In the genomic region with DNA sequence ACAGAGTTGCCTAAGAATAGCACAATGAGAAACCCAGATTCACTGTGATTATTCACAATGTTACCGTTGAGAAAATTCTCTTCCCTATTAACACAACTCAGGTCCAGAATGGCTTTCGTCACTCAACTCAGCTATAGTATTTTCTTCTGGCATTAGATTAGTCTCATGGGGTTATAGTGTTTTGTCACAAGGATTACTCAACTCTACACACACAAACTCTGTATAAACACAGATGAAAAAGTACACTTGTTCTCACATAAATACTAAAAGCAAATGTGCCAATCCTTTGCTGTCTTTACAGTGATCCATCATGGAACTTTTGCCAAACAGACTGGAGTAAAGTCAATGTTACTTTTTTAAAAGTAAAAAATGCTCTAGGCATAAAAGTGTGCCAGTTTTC, we compare ENCODE assay signal across 21 cellular contexts.
DNase-seq lines count a peak whose midpoint lies in the region; ATAC-seq and TF ChIP-seq lines count a peak whose summit lies in the region.
"Had no signal": no experiment of that assay in that cellular context is flagged by ENCODE, and none has a peak within 500 bp of the region (broad histone marks: within the 10 kb centered on the region; RNA-seq: fewer than 3 reads in every experiment).

No MANE protein-coding gene starts in this region.

- no peaks in the 10 kb centered on the region for H3K36me3 Mint-ChIP-seq in activated T-cell treated with anti-CD3 and anti-CD28 coated beads, Interleukin-2, amount 50 U/mL, for 24 hours (ENCODE audit: low read depth)

- H3K27ac Mint-ChIP-seq in activated T-cell treated with anti-CD3 and anti-CD28 coated beads, Interleukin-2, amount 50 U/mL, for 24 hours, result no peak overlapping the region

- no peak for TF ChIP-seq CTCF in epithelial cell of esophagus (IDR thresholded peaks at IDR 0.05; ENCODE audit: insufficient read depth, low read depth, low read length, missing control alignments)
- no peak for TF ChIP-seq CTCF in foreskin fibroblast (IDR thresholded peaks at IDR 0.05; ENCODE audit: low read depth, low read length)

- H3K27me3 Mint-ChIP-seq in activated T-cell treated with anti-CD3 and anti-CD28 coated beads, Interleukin-2, amount 50 U/mL, for 24 hours, result no peaks in the 10 kb centered on the region

- no peaks in the 10 kb centered on the region for H3K4me1 Mint-ChIP-seq in activated T-cell treated with anti-CD3 and anti-CD28 coated beads, Interleukin-2, amount 50 U/mL, for 24 hours (ENCODE audit: low read depth)

- peaks cover 12% of the 10 kb centered on the region for H3K9me3 Mint-ChIP-seq in activated T-cell treated with anti-CD3 and anti-CD28 coated beads, Interleukin-2, amount 50 U/mL, for 24 hours

- H3K4me3 Mint-ChIP-seq in activated T-cell treated with anti-CD3 and anti-CD28 coated beads, Interleukin-2, amount 50 U/mL, for 24 hours, result no peak overlapping the region

- ATAC-seq in GM19351 (IDR thresholded peaks at IDR 0.05; ENCODE audit: unreplicated experiment), result no peak
- ATAC-seq: GM12878, HepG2, Panc1 had no signal

- DNase-seq in NCI-H446 treated with DMSO at 0.1 percent for 48 hours (lab: John Stamatoyannopoulos, UW), result peak; percentile 23
- DNase-seq in epithelial cell of esophagus (ENCODE audit: low read depth), result peak; percentile 39
- peak; percentile 48 to 61 for DNase-seq in foreskin fibroblast
- DNase-seq in epidermal melanocyte (ENCODE audit: insufficient read length, low spot score), result no peak
- no peak for DNase-seq in SW 1271 (lab: John Stamatoyannopoulos, UW)
- DNase-seq in activated T-cell treated with anti-CD3 and anti-CD28 coated beads, Interleukin-2, amount 50 U/mL, for 24 hours, result no peak
- DNase-seq: AML-193, Caco-2, GOT3, Karpas-422, NCI-H1417, NCI-H1930, NCI-H2171, NCI-H510A, NCI-H82, Right ventricle myocardium superior, SK-N-SH had no signal

- no peak overlapping the region for H3K4me3 ChIP-seq in epithelial cell of esophagus (ENCODE audit: low read length)
- H3K4me3 ChIP-seq in foreskin fibroblast (ENCODE audit: low read depth in 1 of 2, low read length in 2 of 2), result no peak overlapping the region
- H3K4me3 ChIP-seq: GM12878 had no signal

Comparison
In these comparisons a context has a peak if more than half of its experiments do, and no peak if none do; other contexts are left out.
1. DNase-seq: peak in NCI-H446 treated with DMSO at 0.1 percent for 48 hours (single experiment), epithelial cell of esophagus (single experiment) and foreskin fibroblast (2 of 2); none in epidermal melanocyte (single experiment), SW 1271 (0 of 2) and activated T-cell treated with anti-CD3 and anti-CD28 coated beads, Interleukin-2, amount 50 U/mL, for 24 hours (single experiment).